ENCODE assay signal across 1 cellular context in the genomic region with DNA sequence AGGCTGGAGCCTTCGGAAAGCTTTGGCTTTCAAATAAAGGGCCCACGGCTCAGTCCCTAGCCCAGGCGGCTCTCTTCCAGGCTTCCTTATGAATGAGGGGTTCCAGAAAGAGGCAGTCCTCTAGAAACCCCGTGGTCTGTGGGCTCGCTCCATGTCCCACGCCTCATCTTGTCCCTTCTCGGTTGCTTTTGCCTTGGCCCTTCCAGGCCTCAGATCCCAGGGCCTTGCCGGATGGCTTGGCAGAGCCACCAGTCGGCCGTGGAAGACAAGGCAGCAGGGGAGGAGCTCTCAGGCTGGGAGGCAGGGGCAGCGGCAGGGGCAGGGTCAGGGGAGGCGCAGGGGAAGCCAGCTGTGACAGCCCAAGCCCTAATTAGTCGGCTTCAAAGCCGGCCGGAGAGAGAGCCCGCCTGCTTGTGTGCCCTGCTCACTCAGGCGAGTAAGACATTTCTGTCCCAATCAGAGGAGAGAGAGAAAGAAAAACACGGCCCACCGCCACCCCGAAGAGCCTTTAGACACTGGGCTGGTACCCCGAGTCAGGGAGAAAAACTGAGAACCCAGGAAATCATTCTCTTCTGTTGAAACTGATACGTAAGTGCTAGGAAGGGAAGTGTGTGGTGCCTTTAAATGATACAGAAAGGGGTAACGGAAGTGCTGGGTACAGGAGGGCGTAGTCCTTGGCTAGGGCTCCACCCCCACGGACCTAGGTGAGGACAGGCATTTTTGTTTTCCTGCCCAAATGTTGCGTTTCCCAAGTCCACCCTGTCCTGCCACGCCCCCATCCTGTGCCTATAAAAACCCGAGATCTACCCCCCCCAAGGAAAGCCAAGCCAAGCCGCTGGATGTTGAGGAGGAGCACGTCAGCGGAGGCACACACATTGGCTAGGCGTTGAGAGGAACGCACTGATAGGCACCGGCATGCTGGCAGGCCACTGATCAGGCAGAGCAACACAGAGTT.
TF ChIP-seq lines count a peak whose summit lies in the region.

No MANE protein-coding gene starts in this region.

TF ChIP-seq in K562, 482 proteins besides CTCF, POLR2A, EP300 and RAD21 (continued from another document):
- TF ChIP-seq, protein P1, sequence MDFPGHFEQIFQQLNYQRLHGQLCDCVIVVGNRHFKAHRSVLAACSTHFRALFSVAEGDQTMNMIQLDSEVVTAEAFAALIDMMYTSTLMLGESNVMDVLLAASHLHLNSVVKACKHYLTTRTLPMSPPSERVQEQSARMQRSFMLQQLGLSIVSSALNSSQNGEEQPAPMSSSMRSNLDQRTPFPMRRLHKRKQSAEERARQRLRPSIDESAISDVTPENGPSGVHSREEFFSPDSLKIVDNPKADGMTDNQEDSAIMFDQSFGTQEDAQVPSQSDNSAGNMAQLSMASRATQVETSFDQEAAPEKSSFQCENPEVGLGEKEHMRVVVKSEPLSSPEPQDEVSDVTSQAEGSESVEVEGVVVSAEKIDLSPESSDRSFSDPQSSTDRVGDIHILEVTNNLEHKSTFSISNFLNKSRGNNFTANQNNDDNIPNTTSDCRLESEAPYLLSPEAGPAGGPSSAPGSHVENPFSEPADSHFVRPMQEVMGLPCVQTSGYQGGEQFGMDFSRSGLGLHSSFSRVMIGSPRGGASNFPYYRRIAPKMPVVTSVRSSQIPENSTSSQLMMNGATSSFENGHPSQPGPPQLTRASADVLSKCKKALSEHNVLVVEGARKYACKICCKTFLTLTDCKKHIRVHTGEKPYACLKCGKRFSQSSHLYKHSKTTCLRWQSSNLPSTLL (IDR thresholded peaks at IDR 0.05) = peak; percentile 88
- TF ChIP-seq ZNF217 (CRISPR knock-in tag; IDR thresholded peaks at IDR 0.05) = no peak
